In genomic region chr14:22339277-22339676, GRCh38 we compare ENCODE assay signal across 12 cellular contexts.
DNase-seq lines count a peak whose midpoint lies in the region; TF ChIP-seq lines count a peak whose summit lies in the region.
"Had no signal": no experiment of that assay in that cellular context is flagged by ENCODE, and none has a peak within 500 bp of the region (broad histone marks: within the 10 kb centered on the region; RNA-seq: fewer than 3 reads in every experiment).

No MANE protein-coding gene starts in this region.

- no peaks in the 10 kb centered on the region for H3K36me3 ChIP-seq in neural progenitor cell
- no peaks in the 10 kb centered on the region for H3K36me3 ChIP-seq in transverse colon

- intact Hi-C loops in head of caudate nucleus (cut with DNase I) = no loop called here
- intact Hi-C loops in transverse colon (cut with DNase I; ENCODE audit: low total_unique reads) = no loop called here

- H3K36me3 Mint-ChIP-seq in neural progenitor cell = no peaks in the 10 kb centered on the region
- H3K36me3 Mint-ChIP-seq in immature natural killer cell = peaks cover 0 to 7% (median 5%) of the 10 kb centered on the region in 3 donors
- H3K36me3 Mint-ChIP-seq: activated CD4-positive, alpha-beta memory T cell treated with anti-CD3 and anti-CD28 coated beads for 36 hours had no signal

- no peak overlapping the region for H3K9ac ChIP-seq in neural progenitor cell

- TF ChIP-seq CTCF in neural progenitor cell (IDR thresholded peaks at IDR 0.05) (no peak), transverse colon (IDR thresholded peaks at IDR 0.05) (no peak)

- in situ Hi-C loops in transverse colon (cut with MboI; ENCODE audit: low pct_ligation_motif_present in 1 of 4, low pct_unique_long_range_greater_than_20kb in 1 of 4, low sequenced_read_pairs in 3 of 4) = no loop called here

- no peaks in the 10 kb centered on the region for H3K9me3 ChIP-seq in neural progenitor cell (ENCODE audit: low read depth)
- peaks cover 3 to 9% of the 10 kb centered on the region in 2 donors for H3K9me3 ChIP-seq in transverse colon

- no peak overlapping the region for H3K4me2 ChIP-seq in neural progenitor cell

- peaks cover under 1% of the 10 kb centered on the region for H3K4me1 Mint-ChIP-seq in neural progenitor cell
- peaks cover 10 to 13% of the 10 kb centered on the region in 2 donors for H3K4me1 Mint-ChIP-seq in immature natural killer cell
- H3K4me1 Mint-ChIP-seq: activated naive CD8-positive, alpha-beta T cell treated with anti-CD3 and anti-CD28 coated beads for 36 hours; stimulated activated memory B cell treated with anti-CD40 and anti-IgM and Interleukin-4, amounts not matched to agents 10 μg/mL and 1 μg/mL and 100 μg/mL, for 72 hours had no signal

- H3K9me3 Mint-ChIP-seq in neural progenitor cell (peaks cover 12% of the 10 kb centered on the region), immature natural killer cell (peaks cover 6 to 17% (median 12%) of the 10 kb centered on the region in 6 donors)
- H3K9me3 Mint-ChIP-seq: activated CD4-positive, alpha-beta memory T cell treated with anti-CD3 and anti-CD28 coated beads for 36 hours; activated naive CD8-positive, alpha-beta T cell treated with anti-CD3 and anti-CD28 coated beads for 36 hours had no signal

- H3K27ac Mint-ChIP-seq in neural progenitor cell (no peak overlapping the region), immature natural killer cell (peak overlapping the region in 1 of 6 donors; percentile 69)
- H3K27ac Mint-ChIP-seq: activated CD4-positive, alpha-beta memory T cell treated with anti-CD3 and anti-CD28 coated beads for 36 hours; activated naive CD8-positive, alpha-beta T cell treated with anti-CD3 and anti-CD28 coated beads for 36 hours; stimulated activated memory B cell treated with anti-CD40 and anti-IgM and Interleukin-4, amounts not matched to agents 10 μg/mL and 1 μg/mL and 100 μg/mL, for 72 hours had no signal

- TF ChIP-seq EP300 in transverse colon (IDR thresholded peaks at IDR 0.05; ENCODE audit: low read depth) = no peak

- TF ChIP-seq POLR2A in transverse colon (IDR thresholded peaks at IDR 0.05) = no peak

- peak overlapping the region; percentile 26 for H2AFZ ChIP-seq in neural progenitor cell (replicated peaks)

- H3K4me3 Mint-ChIP-seq in neural progenitor cell (no peak overlapping the region), immature natural killer cell (no peak overlapping the region)
- H3K4me3 Mint-ChIP-seq: activated CD4-positive, alpha-beta memory T cell treated with anti-CD3 and anti-CD28 coated beads for 36 hours; activated naive CD8-positive, alpha-beta T cell treated with anti-CD3 and anti-CD28 coated beads for 36 hours; stimulated activated memory B cell treated with anti-CD40 and anti-IgM and Interleukin-4, amounts not matched to agents 10 μg/mL and 1 μg/mL and 100 μg/mL, for 72 hours had no signal

- no peak overlapping the region for H3K4me3 ChIP-seq in neural progenitor cell
- H3K4me3 ChIP-seq in transverse colon = no peak overlapping the region

- H3K4me1 ChIP-seq in neural progenitor cell (no peaks in the 10 kb centered on the region), transverse colon (no peaks in the 10 kb centered on the region)

- H3K27ac ChIP-seq in neural progenitor cell (no peak overlapping the region), transverse colon (peak overlapping the region; percentile 37 to 69 (median 66))

- H4K20me1 ChIP-seq in neural progenitor cell (ENCODE audit: low read depth) = no peaks in the 10 kb centered on the region

- H3K79me2 ChIP-seq in neural progenitor cell (ENCODE audit: low read depth) = no peaks in the 10 kb centered on the region

- DNase-seq in astrocyte of the hippocampus (ENCODE audit: low read depth, low spot score) = peak; percentile 29
- DNase-seq in head of caudate nucleus = peak in 39 of 42 donors; percentile 3 to 80 (median 40)
- DNase-seq in neural progenitor cell (ENCODE audit: low spot score) = no peak
- peak; percentile 67 for DNase-seq in transverse colon
- DNase-seq in stimulated activated CD4-positive, alpha-beta T cell treated with anti-CD3 and anti-CD28 coated beads, Interleukin-1b, Interleukin-23, amount 100 ng/mL, for 48 hours = no peak
- no peak for DNase-seq in immature natural killer cell
- no peak for DNase-seq in AG08395 (ENCODE audit: low spot score)
- no peak for DNase-seq in activated CD8-positive, alpha-beta memory T cell treated with anti-CD3 and anti-CD28 coated beads, Interleukin-2, amount 50 U/mL, for 48 hours
- DNase-seq: activated CD4-positive, alpha-beta memory T cell treated with anti-CD3 and anti-CD28 coated beads for 36 hours; activated naive CD8-positive, alpha-beta T cell treated with anti-CD3 and anti-CD28 coated beads for 36 hours; NCI-H526 had no signal

- H3K27me3 Mint-ChIP-seq in neural progenitor cell (ENCODE audit: insufficient read depth, low read depth) = peaks cover 7% of the 10 kb centered on the region
- peaks cover 0 to 14% (median 2%) of the 10 kb centered on the region in 3 donors for H3K27me3 Mint-ChIP-seq in immature natural killer cell (ENCODE audit: low read depth in 3 of 3)
- H3K27me3 Mint-ChIP-seq: activated CD4-positive, alpha-beta memory T cell treated with anti-CD3 and anti-CD28 coated beads for 36 hours; activated naive CD8-positive, alpha-beta T cell treated with anti-CD3 and anti-CD28 coated beads for 36 hours had no signal

- no peaks in the 10 kb centered on the region for H3F3A ChIP-seq in neural progenitor cell (ENCODE audit: low read depth)

- 61% methylated on average over 4 of the region's 4 CpGs for WGBS in transverse colon (ENCODE audit: low coverage in 1 of 2), 2 donors

- H3K27me3 ChIP-seq in neural progenitor cell = no peaks in the 10 kb centered on the region
- H3K27me3 ChIP-seq in transverse colon = no peaks in the 10 kb centered on the region

Comparison
In these comparisons a context has a peak if more than half of its experiments do, and no peak if none do; other contexts are left out.
1. DNase-seq: peak in astrocyte of the hippocampus (single experiment), head of caudate nucleus (39 of 42) and transverse colon (single experiment); none in neural progenitor cell (single experiment), stimulated activated CD4-positive, alpha-beta T cell treated with anti-CD3 and anti-CD28 coated beads, Interleukin-1b, Interleukin-23, amount 100 ng/mL, for 48 hours (single experiment), immature natural killer cell (0 of 3), AG08395 (single experiment) and activated CD8-positive, alpha-beta memory T cell treated with anti-CD3 and anti-CD28 coated beads, Interleukin-2, amount 50 U/mL, for 48 hours (single experiment).